In the genomic region with DNA sequence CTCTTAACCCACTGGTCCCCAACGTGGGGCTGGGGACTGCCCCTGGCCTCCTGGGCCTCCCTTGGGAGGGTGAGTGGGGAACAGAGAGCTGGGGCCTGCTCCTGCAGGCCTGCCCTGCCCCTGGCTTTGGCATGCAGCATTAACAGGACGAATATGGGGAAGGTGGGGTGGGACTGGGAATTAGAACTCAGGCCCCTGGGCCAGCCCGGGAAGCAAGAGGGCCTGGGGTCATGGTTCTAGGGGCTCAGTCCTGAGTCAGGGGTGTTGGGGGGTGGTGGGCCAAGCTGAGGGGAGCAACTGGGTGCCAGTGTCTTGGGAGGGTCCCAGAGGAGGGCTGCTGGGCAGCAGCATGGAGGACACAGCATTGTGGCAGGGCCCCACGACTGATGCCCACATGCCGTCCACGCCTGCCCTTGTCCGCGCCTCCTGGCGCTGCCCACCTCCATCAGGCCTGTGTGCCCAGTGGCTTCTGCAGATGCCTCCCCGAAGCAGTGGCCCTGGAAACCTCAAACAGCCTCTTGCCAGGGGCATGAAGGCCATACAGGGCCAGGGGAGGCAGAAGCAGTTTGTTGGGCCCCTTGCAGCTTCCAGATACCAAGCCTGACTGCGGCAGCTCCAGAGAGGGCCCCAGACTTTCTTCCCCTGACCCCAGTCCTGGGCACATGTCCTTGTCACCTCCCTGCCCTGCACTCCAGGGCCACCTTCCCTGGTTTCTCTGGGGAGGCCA, we compare ENCODE assay signal across 11 cellular contexts. TPM values are rescaled to one million over a fixed set of nuclear protein-coding genes. Genes with fewer than 3 reads are reported as not detected.
DNase-seq lines count a peak whose midpoint lies in the region; ATAC-seq and TF ChIP-seq lines count a peak whose summit lies in the region.
"Had no signal": no experiment of that assay in that cellular context is flagged by ENCODE, and none has a peak within 500 bp of the region (broad histone marks: within the 10 kb centered on the region; RNA-seq: fewer than 3 reads in every experiment).

No MANE protein-coding gene starts in this region.

- H3K4me1 Mint-ChIP-seq in activated naive CD8-positive, alpha-beta T cell treated with anti-CD3 and anti-CD28 coated beads, Interleukin-2, amount 50 U/mL, for 24 hours, result peaks cover 55% of the 10 kb centered on the region
- peaks cover 69 to 80% (median 70%) of the 10 kb centered on the region in 3 donors for H3K4me1 Mint-ChIP-seq in naive B cell
- peaks cover 20 to 21% of the 10 kb centered on the region in 2 experiments for H3K4me1 Mint-ChIP-seq in H9

- H3K79me2 ChIP-seq in GM23248 (ENCODE audit: insufficient read depth), result peaks cover 96% of the 10 kb centered on the region
- no peaks in the 10 kb centered on the region; the same call in 1 of the 2 replicates for H3K79me2 ChIP-seq in H9 (ENCODE audit: insufficient read depth, low read length)

- no peak overlapping the region for H3K4ac ChIP-seq in H9 (ENCODE audit: low read depth, low read length)

- no peaks in the 10 kb centered on the region for H3K27me3 ChIP-seq in GM23248 (replicated peaks; ENCODE audit: insufficient read depth)
- no peaks in the 10 kb centered on the region for H3K27me3 ChIP-seq in H9 (ENCODE audit: insufficient read depth, low read length)

- no peak overlapping the region for H2BK15ac ChIP-seq in H9 (ENCODE audit: low read depth, low read length)

- H2AFZ ChIP-seq in GM23248, result no peak overlapping the region
- no peak overlapping the region for H2AFZ ChIP-seq in H9 (ENCODE audit: low read length)

- no peak overlapping the region for H2BK120ac ChIP-seq in H9 (ENCODE audit: low read depth, low read length, poor library complexity, severe bottlenecking)

- no peaks in the 10 kb centered on the region for H3K79me1 ChIP-seq in H9 (ENCODE audit: insufficient read depth, low read depth, low read length, poor library complexity, severe bottlenecking)

- H3K9ac ChIP-seq in GM23248 (peak overlapping the region; percentile 61), H9 (ENCODE audit: extremely low read depth, insufficient read length, low read length) (no peak overlapping the region)

- H3K27me3 Mint-ChIP-seq in activated naive CD8-positive, alpha-beta T cell treated with anti-CD3 and anti-CD28 coated beads, Interleukin-2, amount 50 U/mL, for 24 hours, result peaks cover 3% of the 10 kb centered on the region
- peaks cover 0 to 5% (median 0%) of the 10 kb centered on the region in 3 donors for H3K27me3 Mint-ChIP-seq in naive B cell
- H3K27me3 Mint-ChIP-seq in H9 (ENCODE audit: low read depth), result peaks cover 6% of the 10 kb centered on the region

- in situ Hi-C loops in GM23248 (cut with MboI), result no loop called here

- peak overlapping the region; percentile 97 for H3K4me3 Mint-ChIP-seq in activated naive CD8-positive, alpha-beta T cell treated with anti-CD3 and anti-CD28 coated beads, Interleukin-2, amount 50 U/mL, for 24 hours
- H3K4me3 Mint-ChIP-seq in naive B cell, result peak overlapping the region; percentile 92 to 98 (median 96)
- no peak overlapping the region for H3K4me3 Mint-ChIP-seq in H9

- H4K20me1 ChIP-seq in GM23248 (ENCODE audit: insufficient read depth), result peaks cover under 1% of the 10 kb centered on the region; the same call in 1 of the 2 replicates
- no peaks in the 10 kb centered on the region for H4K20me1 ChIP-seq in H9 (ENCODE audit: control insufficient read depth, insufficient read depth, insufficient read length)

- H3K27ac ChIP-seq in 22Rv1 (peak overlapping the region; percentile 89), GM23248 (peak overlapping the region; percentile 29; the same call in 1 of the 2 replicates), H9 (ENCODE audit: insufficient read length, low read depth, low read length) (no peak overlapping the region)

- H3K23me2 ChIP-seq in H9 (ENCODE audit: insufficient read length, low read depth, low read length, poor library complexity, severe bottlenecking), result peaks cover 9% of the 10 kb centered on the region

- H3K23ac ChIP-seq in H9 (ENCODE audit: insufficient read length, low read depth, low read length), result no peak overlapping the region

- H3K4me3 ChIP-seq in GM23248, result no peak overlapping the region

- peaks cover 23% of the 10 kb centered on the region for H3F3A ChIP-seq in GM23248 (ENCODE audit: insufficient read depth)

- 66 to 69% methylated on average over 10 to 11 of the region's 11 CpGs for WGBS in GM23248 (ENCODE audit: low coverage in 1 of 2, low lambda C conversion rate in 2 of 2, missing lambda C conversion rate in 2 of 2), 2 experiments
- no CpG with 5 or more reads among the region's 11 CpGs for WGBS in H9 (ENCODE audit: extremely low coverage, insufficient read length, low lambda C conversion rate)

- H3K27ac Mint-ChIP-seq in activated naive CD8-positive, alpha-beta T cell treated with anti-CD3 and anti-CD28 coated beads, Interleukin-2, amount 50 U/mL, for 24 hours, result peak overlapping the region; percentile 97
- H3K27ac Mint-ChIP-seq in naive B cell (peak overlapping the region in 5 of 6 donors; percentile 14 to 99 (median 99)), H9 (no peak overlapping the region; a peak in 1 of 7 replicates)

- H3K36me3 ChIP-seq in GM23248 (ENCODE audit: low read depth), result no peaks in the 10 kb centered on the region; the same call in 1 of the 2 replicates

- H3K9me2 ChIP-seq in GM23248 (ENCODE audit: insufficient read depth), result no peaks in the 10 kb centered on the region

- DNase-seq in GM23248 (peak; percentile 3), naive B cell (no peak), NCI-H1048 (lab: John Stamatoyannopoulos, UW) (no peak), H9 (no peak)
- DNase-seq in activated naive CD8-positive, alpha-beta T cell treated with anti-CD3 and anti-CD28 coated beads, Interleukin-2, amount 50 U/mL, for 24 hours, result no peak
- DNase-seq: DMS 273 treated with DMSO at 0.1 percent for 48 hours; kidney glomerular epithelial cell; stimulated activated CD4-positive, alpha-beta T cell treated with anti-CD3 and anti-CD28 coated beads, Interleukin-12 subunit alpha, Interleukin-12 subunit beta, amount 100 ng/mL, for 4 hours had no signal

- no peak overlapping the region for H2BK20ac ChIP-seq in H9 (ENCODE audit: low read depth, low read length, poor library complexity, severe bottlenecking)

- H2BK12ac ChIP-seq in H9 (ENCODE audit: insufficient read length, low read depth, low read length), result no peak overlapping the region

- no peak overlapping the region for H2BK5ac ChIP-seq in H9 (ENCODE audit: insufficient read length, low read length)

- no peak overlapping the region for H2AK5ac ChIP-seq in H9 (ENCODE audit: insufficient read length, low read length)

- no peak for ATAC-seq in activated naive CD8-positive, alpha-beta T cell treated with anti-CD3 and anti-CD28 coated beads, Interleukin-2, amount 50 U/mL, for 24 hours
- no peak for ATAC-seq in naive B cell (ENCODE audit: low read depth in 2 of 2)
- ATAC-seq in GM18858 (IDR thresholded peaks at IDR 0.05; ENCODE audit: unreplicated experiment), result no peak
- ATAC-seq in HG03280 (IDR thresholded peaks at IDR 0.05; ENCODE audit: unreplicated experiment), result no peak

- H4K5ac ChIP-seq in H9 (ENCODE audit: insufficient read length, low read depth, low read length), result no peak overlapping the region

- no peaks in the 10 kb centered on the region for H3K9me3 Mint-ChIP-seq in activated naive CD8-positive, alpha-beta T cell treated with anti-CD3 and anti-CD28 coated beads, Interleukin-2, amount 50 U/mL, for 24 hours
- H3K9me3 Mint-ChIP-seq in naive B cell, result peaks cover 0 to 4% (median 2%) of the 10 kb centered on the region in 7 donors
- peaks cover 26 to 32% of the 10 kb centered on the region in 2 experiments for H3K9me3 Mint-ChIP-seq in H9

- H3K9me3 ChIP-seq in GM23248 (ENCODE audit: low read depth), result no peaks in the 10 kb centered on the region
- peaks cover 14% of the 10 kb centered on the region for H3K9me3 ChIP-seq in H9 (ENCODE audit: control insufficient read depth, low read depth, low read length)

- no peak overlapping the region for H3T11ph ChIP-seq in H9 (ENCODE audit: low read length)

- no peak for TF ChIP-seq CTCF in 22Rv1 (IDR thresholded peaks at IDR 0.05)
- no peak for TF ChIP-seq CTCF in H9 (conservative IDR thresholded peaks at IDR 0.05)

- peaks cover 32% of the 10 kb centered on the region for H3K4me1 ChIP-seq in GM23248 (ENCODE audit: insufficient read depth)
- no peaks in the 10 kb centered on the region for H3K4me1 ChIP-seq in H9 (ENCODE audit: insufficient read depth, low read length)

- H3K18ac ChIP-seq in H9 (ENCODE audit: insufficient read length, low read depth, low read length), result no peak overlapping the region

- H3K14ac ChIP-seq in H9 (ENCODE audit: insufficient read depth, low read length), result no peak overlapping the region; the same call in 1 of the 2 replicates

- H3K4me2 ChIP-seq in GM23248 (ENCODE audit: unreplicated experiment) (peak overlapping the region; percentile 63), H9 (ENCODE audit: insufficient read depth, insufficient read length, low read length) (no peak overlapping the region)

- H3K36me3 Mint-ChIP-seq in activated naive CD8-positive, alpha-beta T cell treated with anti-CD3 and anti-CD28 coated beads, Interleukin-2, amount 50 U/mL, for 24 hours (ENCODE audit: low read depth), result peaks cover 54% of the 10 kb centered on the region
- peaks cover 4 to 8% of the 10 kb centered on the region in 2 donors for H3K36me3 Mint-ChIP-seq in naive B cell
- H3K36me3 Mint-ChIP-seq in H9 (ENCODE audit: insufficient read depth in 1 of 3, low read depth in 3 of 3), result peaks cover 0 to 14% (median 2%) of the 10 kb centered on the region in 3 experiments; a peak in 5 of 7 replicates

- H4K8ac ChIP-seq in H9 (replicated peaks; ENCODE audit: insufficient read length, low read depth, low read length), result no peak overlapping the region

- no peak overlapping the region for H4K91ac ChIP-seq in H9 (ENCODE audit: insufficient read length, low read depth, low read length)

- H3K56ac ChIP-seq in H9 (ENCODE audit: insufficient read length, low read depth, low read length), result no peak overlapping the region

RNA-seq across cellular contexts. Expression of gene MAP2K3, which starts 4.8 kb away (rescaled TPM):
- 32.2 and 42.6 TPM in 2 replicates for total RNA-seq in GM23248 (2014; rRNA removed; shearing (Covaris generic))
- polyA plus RNA-seq in GM23248 (2016; fragmentation: Nextera tagmentation; extraction: Ambion mirVana), result 119 and 125 TPM in 2 replicates
- polyA plus RNA-seq in naive B cell (ENCODE audit: low read depth in 6 of 6), result 100 to 1,000 TPM in 2 of 6 donors, 10 to 100 TPM in 4; 93.2 to 151 (median 99.7) TPM
- total RNA-seq in H9 (2021), result 26.1 and 27.0 TPM in 2 replicates

RNA-seq across cellular contexts. Expression of gene NATD1, which starts 36.1 kb away (rescaled TPM):
- total RNA-seq in GM23248 (2014; rRNA removed; shearing (Covaris generic)), result 5.0 and 9.6 TPM in 2 replicates
- polyA plus RNA-seq in GM23248 (2016; fragmentation: Nextera tagmentation; extraction: Ambion mirVana) (3.6 and 4.0 TPM in 2 replicates), naive B cell (ENCODE audit: low read depth in 6 of 6) (1 to 10 TPM in 3 of 6 donors, under 1 TPM in 2, not detected in 1; 0.52 to 2.2 (median 1.2) TPM)
- total RNA-seq in H9 (2021), result 7.3 and 7.5 TPM in 2 replicates

Comparison
In these comparisons a context has a peak if more than half of its experiments do, and no peak if none do; other contexts are left out.
1. H3K27ac Mint-ChIP-seq: peak in activated naive CD8-positive, alpha-beta T cell treated with anti-CD3 and anti-CD28 coated beads, Interleukin-2, amount 50 U/mL, for 24 hours (single experiment) and naive B cell (5 of 6); none in H9 (0 of 3).
2. H3K4me3 Mint-ChIP-seq: peak in activated naive CD8-positive, alpha-beta T cell treated with anti-CD3 and anti-CD28 coated beads, Interleukin-2, amount 50 U/mL, for 24 hours (single experiment) and naive B cell (8 of 8); none in H9 (0 of 2).